In the genomic region with DNA sequence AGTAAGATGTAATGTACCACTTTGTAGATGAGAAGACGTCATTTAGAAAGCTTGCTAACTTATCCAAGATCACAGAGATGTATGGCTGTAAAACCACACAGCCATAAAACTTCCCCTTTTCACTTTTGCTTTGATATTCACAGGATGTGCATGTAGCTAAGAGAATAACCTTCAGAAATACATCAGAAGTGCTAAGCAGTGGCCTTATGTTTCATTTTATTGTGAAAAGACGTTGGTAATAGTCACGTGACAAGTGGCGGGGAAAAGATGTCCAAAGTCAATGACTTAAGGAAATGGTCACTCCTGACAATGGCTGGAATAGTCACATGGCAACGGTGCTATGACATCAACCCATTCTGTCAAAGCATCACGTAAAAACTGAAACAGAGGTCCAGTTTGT, we compare ENCODE assay signal across 13 cellular contexts. TPM values are rescaled to one million over a fixed set of nuclear protein-coding genes. Genes with fewer than 3 reads are reported as not detected.
DNase-seq lines count a peak whose midpoint lies in the region; ATAC-seq and TF ChIP-seq lines count a peak whose summit lies in the region.
"Had no signal": no experiment of that assay in that cellular context is flagged by ENCODE, and none has a peak within 500 bp of the region (broad histone marks: within the 10 kb centered on the region; RNA-seq: fewer than 3 reads in every experiment).

No MANE protein-coding gene starts in this region.

- no peak overlapping the region for H3K9ac ChIP-seq in SU-DHL-6 (ENCODE audit: low read length)

- no peaks in the 10 kb centered on the region for H3K9me2 ChIP-seq in SU-DHL-6 (replicated peaks; ENCODE audit: insufficient read depth, low read length)

- no peaks in the 10 kb centered on the region for H3K27me3 Mint-ChIP-seq in nephron progenitor cell (ENCODE audit: low read depth, poor library complexity)
- peaks cover 0 to 2% of the 10 kb centered on the region in 2 donors for H3K27me3 Mint-ChIP-seq in CD4-positive, alpha-beta memory T cell

- H2AFZ ChIP-seq in SU-DHL-6 (ENCODE audit: low read depth, low read length, severe bottlenecking) = peak overlapping the region; percentile 29

- H3K9me3 Mint-ChIP-seq in nephron progenitor cell = no peaks in the 10 kb centered on the region
- H3K9me3 Mint-ChIP-seq in CD4-positive, alpha-beta memory T cell = peaks cover 0 to 2% (median 0%) of the 10 kb centered on the region in 8 donors

- H3K27me3 ChIP-seq in SU-DHL-6 (ENCODE audit: low read length) = no peaks in the 10 kb centered on the region
- H3K27me3 ChIP-seq in CD4-positive, alpha-beta memory T cell (ENCODE audit: insufficient read depth, low read length) = no peaks in the 10 kb centered on the region

- H3K36me3 Mint-ChIP-seq in nephron progenitor cell (ENCODE audit: low read depth) = no peaks in the 10 kb centered on the region
- no peaks in the 10 kb centered on the region for H3K36me3 Mint-ChIP-seq in CD4-positive, alpha-beta memory T cell
- H3K36me3 Mint-ChIP-seq: natural killer cell had no signal

- no peak for DNase-seq in NCI-H2107 treated with DMSO at 0.1 percent for 48 hours (lab: John Stamatoyannopoulos, UW; ENCODE audit: unreplicated experiment)
- DNase-seq in nephron progenitor cell = no peak
- DNase-seq in CD4-positive, alpha-beta memory T cell = no peak
- DNase-seq in foreskin melanocyte = no peak
- DNase-seq: activated CD4-positive, alpha-beta T cell treated with anti-CD3 and anti-CD28 coated beads for 4 hours; activated naive CD4-positive, alpha-beta T cell treated with anti-CD3 and anti-CD28 coated beads, Interleukin-2, amount 50 U/mL, for 16 hours; effector CD4-positive, alpha-beta T cell; natural killer cell had no signal

- intact Hi-C loops in CD4-positive, alpha-beta memory T cell (cut with micrococcal nuclease) = no loop called here

- ATAC-seq in GM18858 (IDR thresholded peaks at IDR 0.05; ENCODE audit: unreplicated experiment) (peak; percentile 99), GM21526 (IDR thresholded peaks at IDR 0.05; ENCODE audit: low FRiP score, unreplicated experiment) (peak; percentile 91), HG03135 (IDR thresholded peaks at IDR 0.05; ENCODE audit: unreplicated experiment) (peak; percentile 71)
- ATAC-seq: natural killer cell had no signal

- no peak overlapping the region for H3K4me3 ChIP-seq in SU-DHL-6 (ENCODE audit: insufficient read depth, low read length, poor library complexity, severe bottlenecking)
- no peak overlapping the region for H3K4me3 ChIP-seq in CD4-positive, alpha-beta memory T cell (ENCODE audit: low read length in 2 of 2)

- no peak overlapping the region for H3K27ac ChIP-seq in SU-DHL-6 (ENCODE audit: low read depth, low read length)
- H3K27ac ChIP-seq in CD4-positive, alpha-beta memory T cell (ENCODE audit: low read depth, low read length) = no peak overlapping the region
- H3K27ac ChIP-seq: RWPE1 had no signal

- no peak overlapping the region for H3K4me3 Mint-ChIP-seq in nephron progenitor cell
- H3K4me3 Mint-ChIP-seq in CD4-positive, alpha-beta memory T cell = no peak overlapping the region
- H3K4me3 Mint-ChIP-seq: natural killer cell had no signal

- H3K79me2 ChIP-seq in SU-DHL-6 (ENCODE audit: insufficient read depth, low read length) = no peaks in the 10 kb centered on the region

- no peaks in the 10 kb centered on the region for H3K36me3 ChIP-seq in SU-DHL-6 (ENCODE audit: low read length)
- H3K36me3 ChIP-seq in CD4-positive, alpha-beta memory T cell (ENCODE audit: insufficient read depth, low read length) = no peaks in the 10 kb centered on the region

- no peaks in the 10 kb centered on the region for H3K4me1 Mint-ChIP-seq in nephron progenitor cell
- H3K4me1 Mint-ChIP-seq in CD4-positive, alpha-beta memory T cell = no peaks in the 10 kb centered on the region
- H3K4me1 Mint-ChIP-seq: natural killer cell had no signal

- POLR2A ChIA-PET in CD4-positive, alpha-beta memory T cell (lab: Charles Lee; ENCODE audit: partially characterized antibody) = no interaction called here

- peak overlapping the region; percentile 30 for H3K4me2 ChIP-seq in SU-DHL-6 (ENCODE audit: low read depth, low read length, poor library complexity, severe bottlenecking)

- no peak overlapping the region for H3K27ac Mint-ChIP-seq in nephron progenitor cell
- no peak overlapping the region for H3K27ac Mint-ChIP-seq in CD4-positive, alpha-beta memory T cell
- H3K27ac Mint-ChIP-seq: natural killer cell had no signal

- TF ChIP-seq CTCF in SU-DHL-6 (IDR thresholded peaks at IDR 0.05; ENCODE audit: insufficient read depth, low read length, poor library complexity, severe bottlenecking) = no peak
- no peak for TF ChIP-seq CTCF in nephron progenitor cell (IDR thresholded peaks at IDR 0.05)

- CTCF ChIA-PET in CD4-positive, alpha-beta memory T cell (lab: Charles Lee; ENCODE audit: partially characterized antibody) = no interaction called here

- no peaks in the 10 kb centered on the region for H3K9me3 ChIP-seq in SU-DHL-6 (ENCODE audit: insufficient read depth, low read length)
- H3K9me3 ChIP-seq in CD4-positive, alpha-beta memory T cell (ENCODE audit: control insufficient read depth in 1 of 2, low read length in 2 of 2) = no peaks in the 10 kb centered on the region

- H3K4me1 ChIP-seq in CD4-positive, alpha-beta memory T cell (ENCODE audit: insufficient read depth, low read length) = no peaks in the 10 kb centered on the region

- no peaks in the 10 kb centered on the region for H4K20me1 ChIP-seq in SU-DHL-6 (ENCODE audit: low read depth, low read length)

- H3F3A ChIP-seq in SU-DHL-6 (ENCODE audit: insufficient read depth) = no peaks in the 10 kb centered on the region

RNA-seq across cellular contexts. Expression of a gene that starts 12.9 kb away (rescaled TPM):
- total RNA-seq in CD4-positive, alpha-beta memory T cell = under 1 TPM; 0.26 to 0.42 TPM
- polyA plus RNA-seq in CD4-positive, alpha-beta memory T cell = under 1 TPM in 1 of 2 donors, not detected in 1; 0.20 TPM
